ENCODE assay signal across 14 cellular contexts in the genomic region with DNA sequence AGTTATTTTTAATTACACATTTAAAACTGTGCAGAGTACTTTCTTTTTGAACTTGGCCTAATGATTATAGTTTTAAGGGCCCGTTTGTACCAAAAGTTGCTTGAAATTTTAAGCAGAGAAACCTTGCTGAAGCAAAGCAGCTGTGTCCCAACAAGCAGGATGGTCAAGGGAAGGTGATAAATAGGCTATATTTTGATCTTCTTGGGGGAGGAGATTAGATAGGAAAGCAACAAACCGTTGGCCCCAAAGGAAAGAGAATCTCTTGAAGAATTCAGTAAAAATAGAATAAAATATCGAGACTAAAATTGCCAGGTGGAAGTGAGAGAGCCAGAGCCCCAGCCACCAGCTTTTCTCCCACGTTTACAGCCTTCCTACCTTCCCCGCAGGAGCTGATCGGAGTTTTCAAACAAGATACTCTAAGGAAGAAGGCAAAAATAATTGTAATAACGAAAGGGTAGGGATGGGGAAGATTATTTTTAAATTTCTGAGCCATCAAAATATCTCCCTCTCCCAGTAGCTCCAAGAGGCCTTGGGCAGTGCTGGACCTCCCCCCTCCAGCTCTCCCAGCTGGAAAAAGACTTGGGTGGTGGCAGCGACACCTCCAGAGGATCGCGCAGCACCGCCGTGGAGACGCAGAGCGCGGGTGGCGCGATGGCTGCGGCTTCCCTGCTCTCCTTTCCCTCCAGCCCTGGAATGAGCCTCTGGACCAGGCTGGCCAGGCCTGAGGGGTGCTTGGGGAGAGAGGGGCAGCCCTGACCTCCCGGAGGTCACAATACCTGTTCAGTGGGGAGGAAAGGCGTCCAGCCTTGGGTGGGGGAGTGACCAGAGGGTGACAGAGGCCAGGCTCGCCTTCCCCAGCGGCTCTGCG. TPM values are rescaled to one million over a fixed set of nuclear protein-coding genes. Genes with fewer than 3 reads are reported as not detected.
A peak's percentile ranks its signal among the peaks of the same experiment; 100 is the strongest.
DNase-seq lines count a peak whose midpoint lies in the region; TF ChIP-seq lines count a peak whose summit lies in the region.
"Had no signal": no experiment of that assay in that cellular context is flagged by ENCODE, and none has a peak within 500 bp of the region (broad histone marks: within the 10 kb centered on the region; RNA-seq: fewer than 3 reads in every experiment).

No MANE protein-coding gene starts in this region.

- TF ChIP-seq EP300 in Ishikawa (IDR thresholded peaks at IDR 0.05; ENCODE audit: borderline replicate concordance): no peak

- peak overlapping the region; percentile 75 for H3K4me3 Mint-ChIP-seq in chondrocyte (ENCODE audit: unreplicated experiment)
- H3K4me3 Mint-ChIP-seq in nephron progenitor cell: peak overlapping the region; percentile 48

- peak; percentile 94 for DNase-seq in DMS79 treated with DMSO at 0.1 percent for 48 hours (lab: John Stamatoyannopoulos, UW)
- DNase-seq in DMS79 (lab: John Stamatoyannopoulos, UW): no peak
- no peak for DNase-seq in chondrocyte (ENCODE audit: low spot score)
- peak; percentile 53 for DNase-seq in nephron progenitor cell
- DNase-seq in RWPE1 (ENCODE audit: low spot score): no peak
- DNase-seq in NOMO-1 (lab: John Stamatoyannopoulos, UW; ENCODE audit: unreplicated experiment in 2 of 2): no peak
- DNase-seq in NCI-H187 (lab: John Stamatoyannopoulos, UW): no peak
- DNase-seq: activated CD4-positive, alpha-beta T cell treated with anti-CD3 and anti-CD28 coated beads, Interleukin-2, amount 50 U/mL, for 1 hour; activated naive CD4-positive, alpha-beta T cell; NCI-H1048; spleen had no signal

- POLR2A ChIA-PET in RWPE1 (lab: Yijun Ruan, JAX; ENCODE audit: low non-redundant PET): no interaction called here

- peaks cover 56% of the 10 kb centered on the region for H3K4me1 Mint-ChIP-seq in chondrocyte (ENCODE audit: low read depth)
- peaks cover 82% of the 10 kb centered on the region for H3K4me1 Mint-ChIP-seq in nephron progenitor cell

- CTCF ChIA-PET in RWPE1 (lab: Yijun Ruan, JAX): interaction anchor here (0.6 kb wide), 1 partner anchor 87 kb away, joined by 3 read pairs; no protein-coding TSS in a partner anchor

- H3K27ac ChIP-seq in RWPE1: no peak overlapping the region
- H3K27ac ChIP-seq: 22Rv1, spleen had no signal

- TF ChIP-seq CTCF in chondrocyte (IDR thresholded peaks at IDR 0.05) (peak; percentile 40), nephron progenitor cell (IDR thresholded peaks at IDR 0.05) (no peak), RWPE1 (conservative IDR thresholded peaks at IDR 0.05; ENCODE audit: low read depth) (no peak)

- H3K9me3 Mint-ChIP-seq in chondrocyte (ENCODE audit: low read depth): no peaks in the 10 kb centered on the region
- no peaks in the 10 kb centered on the region for H3K9me3 Mint-ChIP-seq in nephron progenitor cell

- peaks cover 19% of the 10 kb centered on the region for H3K36me3 Mint-ChIP-seq in chondrocyte (ENCODE audit: low read depth)
- peaks cover 6% of the 10 kb centered on the region for H3K36me3 Mint-ChIP-seq in nephron progenitor cell (ENCODE audit: low read depth)

- H3K27me3 Mint-ChIP-seq in chondrocyte (ENCODE audit: low read depth) (no peaks in the 10 kb centered on the region), nephron progenitor cell (ENCODE audit: low read depth, poor library complexity) (peaks cover 98% of the 10 kb centered on the region)

- H3K27ac Mint-ChIP-seq in chondrocyte (ENCODE audit: unreplicated experiment): peak overlapping the region; percentile 97
- H3K27ac Mint-ChIP-seq in nephron progenitor cell: peak overlapping the region; percentile 48

- no peak for TF ChIP-seq RAD21 in Ishikawa (IDR thresholded peaks at IDR 0.05; ENCODE audit: low read depth)

TF ChIP-seq in Ishikawa, 13 proteins besides CTCF, POLR2A, EP300 and RAD21:
- TF ChIP-seq ZBTB7A (IDR thresholded peaks at IDR 0.05; ENCODE audit: low read depth) (no peak), EGR1 (IDR thresholded peaks at IDR 0.05) (no peak), YY1 (IDR thresholded peaks at IDR 0.05; ENCODE audit: low read depth) (no peak), NFIC (IDR thresholded peaks at IDR 0.05) (no peak)
- TF ChIP-seq, protein P1, sequence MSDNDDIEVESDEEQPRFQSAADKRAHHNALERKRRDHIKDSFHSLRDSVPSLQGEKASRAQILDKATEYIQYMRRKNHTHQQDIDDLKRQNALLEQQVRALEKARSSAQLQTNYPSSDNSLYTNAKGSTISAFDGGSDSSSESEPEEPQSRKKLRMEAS (IDR thresholded peaks at IDR 0.05): 0 out of 2 replicates have a peak, but pooled peaks have one; percentile 10
- TF ChIP-seq, protein P2, sequence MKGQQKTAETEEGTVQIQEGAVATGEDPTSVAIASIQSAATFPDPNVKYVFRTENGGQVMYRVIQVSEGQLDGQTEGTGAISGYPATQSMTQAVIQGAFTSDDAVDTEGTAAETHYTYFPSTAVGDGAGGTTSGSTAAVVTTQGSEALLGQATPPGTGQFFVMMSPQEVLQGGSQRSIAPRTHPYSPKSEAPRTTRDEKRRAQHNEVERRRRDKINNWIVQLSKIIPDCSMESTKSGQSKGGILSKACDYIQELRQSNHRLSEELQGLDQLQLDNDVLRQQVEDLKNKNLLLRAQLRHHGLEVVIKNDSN (IDR thresholded peaks at IDR 0.05): no peak

RNA-seq across cellular contexts. Expression of gene ZIC2, which starts 5.8 kb away (rescaled TPM):
- total RNA-seq in chondrocyte: 26.4 to 55.8 TPM (median 30.6 TPM) in 3 replicates
- total RNA-seq: spleen, ureter had no signal

RNA-seq across cellular contexts. Expression of gene ZIC5, which starts 15.8 kb away (rescaled TPM):
- 2.7 to 5.8 TPM (median 3.1 TPM) in 3 replicates for total RNA-seq in chondrocyte
- total RNA-seq: spleen, ureter had no signal

Comparison
In these comparisons a context has a peak if more than half of its experiments do, and no peak if none do; other contexts are left out.
1. DNase-seq: peak in DMS79 treated with DMSO at 0.1 percent for 48 hours (single experiment) and nephron progenitor cell (single experiment); none in DMS79 (single experiment), chondrocyte (single experiment), RWPE1 (single experiment), NOMO-1 (0 of 2) and NCI-H187 (0 of 2).